In genomic region chr5:11000517-11001353, GRCh38 we compare ENCODE assay signal across 25 cellular contexts.
DNase-seq lines count a peak whose midpoint lies in the region; ATAC-seq and TF ChIP-seq lines count a peak whose summit lies in the region.
"Had no signal": no experiment of that assay in that cellular context is flagged by ENCODE, and none has a peak within 500 bp of the region (broad histone marks: within the 10 kb centered on the region; RNA-seq: fewer than 3 reads in every experiment).

No MANE protein-coding gene starts in this region.

- H3K27me3 Mint-ChIP-seq in GM23338 (ENCODE audit: insufficient read depth, low read depth, poor library complexity) (no peaks in the 10 kb centered on the region), WTC11 (ENCODE audit: low read depth) (no peaks in the 10 kb centered on the region; the same call in 1 of the 2 replicates)

- POLR2A ChIA-PET in WTC11 (lab: Charles Lee), result interaction anchor here (0.6 kb wide), 1 partner anchor 35 kb away, joined by 3 read pairs; no protein-coding TSS in a partner anchor

- H3K4me3 ChIP-seq in GM23338 (no peak overlapping the region), heart left ventricle (no peak overlapping the region), right cardiac atrium (ENCODE audit: low read length) (no peak overlapping the region), coronary artery (no peak overlapping the region)
- H3K4me3 ChIP-seq: A549, SJCRH30 had no signal

- H3K9me3 Mint-ChIP-seq in GM23338, result no peaks in the 10 kb centered on the region
- H3K9me3 Mint-ChIP-seq in WTC11, result peaks cover 1% of the 10 kb centered on the region
- H3K9me3 Mint-ChIP-seq: CD8-positive, alpha-beta T cell had no signal

- H3K79me2 ChIP-seq in GM23338 (replicated peaks; ENCODE audit: insufficient read depth), result no peaks in the 10 kb centered on the region

- TF ChIP-seq CTCF in GM23338 (conservative IDR thresholded peaks at IDR 0.05; ENCODE audit: low read depth in 2 of 2) (no peak), WTC11 (IDR thresholded peaks at IDR 0.05) (no peak), heart left ventricle (IDR thresholded peaks at IDR 0.05) (no peak), coronary artery (IDR thresholded peaks at IDR 0.05) (no peak)

- H3K4me1 Mint-ChIP-seq in GM23338, result peaks cover 19% of the 10 kb centered on the region
- H3K4me1 Mint-ChIP-seq in WTC11, result peaks cover 20% of the 10 kb centered on the region

- H3K9me3 ChIP-seq in heart left ventricle, result no peaks in the 10 kb centered on the region
- H3K9me3 ChIP-seq in right cardiac atrium (ENCODE audit: control insufficient read depth, low read length), result no peaks in the 10 kb centered on the region
- H3K9me3 ChIP-seq: A549, SJCRH30 had no signal

- H3F3A ChIP-seq in GM23338 (replicated peaks; ENCODE audit: low read depth), result no peaks in the 10 kb centered on the region

- H3K36me3 ChIP-seq in GM23338 (ENCODE audit: insufficient read depth) (no peaks in the 10 kb centered on the region), heart left ventricle (no peaks in the 10 kb centered on the region)
- H3K36me3 ChIP-seq: SJCRH30 had no signal

- no peaks in the 10 kb centered on the region for H4K20me1 ChIP-seq in GM23338 (replicated peaks; ENCODE audit: insufficient read depth)

- CTCF ChIA-PET in WTC11 (lab: Charles Lee), result interaction anchor here (1.3 to 3.6 kb wide), 3 partner anchors 13 to 143 kb away, joined by 3 to 31 read pairs (median 5); no protein-coding TSS in a partner anchor

- no peak for TF ChIP-seq POLR2A in heart left ventricle (IDR thresholded peaks at IDR 0.05)

- ATAC-seq in GM23338 (peak; percentile 65), WTC11 (peak; percentile 60), heart left ventricle (peak; percentile 74 to 93 (median 84)), right cardiac atrium (peak; percentile 82 to 85), GM18502 (IDR thresholded peaks at IDR 0.05; ENCODE audit: poor library complexity, unreplicated experiment) (no peak)
- ATAC-seq: A549; CD8-positive, alpha-beta T cell; Panc1; SK-N-SH treated with all-trans-retinoic acid at 6 μM for 48 hours had no signal

- no peak overlapping the region for H2AFZ ChIP-seq in GM23338

- H3K36me3 Mint-ChIP-seq in GM23338 (ENCODE audit: low read depth) (no peaks in the 10 kb centered on the region), WTC11 (no peaks in the 10 kb centered on the region)
- H3K36me3 Mint-ChIP-seq: CD8-positive, alpha-beta T cell had no signal

- H3K9me2 ChIP-seq in GM23338 (ENCODE audit: insufficient read depth), result no peaks in the 10 kb centered on the region

- H3K27me3 ChIP-seq in GM23338 (ENCODE audit: insufficient read depth) (no peaks in the 10 kb centered on the region), heart left ventricle (peaks cover 0 to 5% (median 0%) of the 10 kb centered on the region in 9 donors), right cardiac atrium (ENCODE audit: control insufficient read depth, insufficient read depth) (no peaks in the 10 kb centered on the region)
- H3K27me3 ChIP-seq: SJCRH30 had no signal

- no peak overlapping the region for H3K27ac ChIP-seq in GM23338 (ENCODE audit: low read depth)
- H3K27ac ChIP-seq in heart left ventricle, result peak overlapping the region in 10 of 12 donors; percentile 36 to 81 (median 72)
- H3K27ac ChIP-seq in right cardiac atrium (ENCODE audit: low read length), result peak overlapping the region; percentile 78
- no peak overlapping the region for H3K27ac ChIP-seq in coronary artery
- H3K27ac ChIP-seq: A549, C4-2B, SJCRH30 had no signal

- H3K4me1 ChIP-seq in GM23338 (ENCODE audit: insufficient read depth) (peaks cover 14% of the 10 kb centered on the region), heart left ventricle (peaks cover 0 to 18% (median 2%) of the 10 kb centered on the region in 12 donors), right cardiac atrium (ENCODE audit: control insufficient read depth, insufficient read depth, low read length) (no peaks in the 10 kb centered on the region)
- H3K4me1 ChIP-seq: A549, SJCRH30 had no signal

- peak overlapping the region; percentile 25; the same call in 1 of the 2 replicates for H3K4me2 ChIP-seq in GM23338
- H3K4me2 ChIP-seq: A549 had no signal

- H3K4me3 Mint-ChIP-seq in GM23338 (no peak overlapping the region), WTC11 (no peak overlapping the region)
- H3K4me3 Mint-ChIP-seq: CD8-positive, alpha-beta T cell had no signal

- WGBS in heart left ventricle, 4 donors, result 23 to 35% (median 30%) methylated on average over 2 of the region's 2 CpGs
- WGBS in right cardiac atrium, result 46% methylated on average over 2 of the region's 2 CpGs

- H3K27ac Mint-ChIP-seq in GM23338 (no peak overlapping the region), WTC11 (no peak overlapping the region)
- H3K27ac Mint-ChIP-seq: CD8-positive, alpha-beta T cell had no signal

- DNase-seq in GM23338 (ENCODE audit: low spot score) (peak; percentile 23), WTC11 (ENCODE audit: low spot score) (no peak), heart left ventricle (no peak), right cardiac atrium (no peak), coronary artery (ENCODE audit: low spot score) (no peak), Kasumi-1 (lab: John Stamatoyannopoulos, UW) (no peak), nucleus accumbens (lab: John Stamatoyannopoulos, UW) (no peak)
- DNase-seq: CD8-positive, alpha-beta T cell; DND-41; HCEC 1CT; KG1; MM.1S; NCI-H1417; NCI-H1694; NCI-H2029 treated with DMSO at 0.1 percent for 48 hours; NCI-H2171; NCI-H226; NCI-H510A; NCI-H69; SJCRH30 had no signal

- intact Hi-C loops in heart left ventricle (cut with DNase I) (no loop called here), right cardiac atrium (cut with DNase I) (no loop called here)

TF ChIP-seq in GM23338, 12 proteins besides CTCF, POLR2A, EP300 and RAD21 (continues in another document):
- TF ChIP-seq POLR2AphosphoS5 (IDR thresholded peaks at IDR 0.05; ENCODE audit: low read depth) (no peak), STAT1 (IDR thresholded peaks at IDR 0.05; ENCODE audit: unreplicated experiment) (no peak), REST (IDR thresholded peaks at IDR 0.05; ENCODE audit: unreplicated experiment) (no peak), EZH2 (IDR thresholded peaks at IDR 0.05; ENCODE audit: low read depth, unreplicated experiment) (no peak), JUNB (IDR thresholded peaks at IDR 0.05; ENCODE audit: unreplicated experiment) (no peak)

TF ChIP-seq in WTC11, 78 proteins besides CTCF, POLR2A, EP300 and RAD21:
- TF ChIP-seq MAX (CRISPR knock-in tag; IDR thresholded peaks at IDR 0.05), result no peak
- TF ChIP-seq FOXJ3 (CRISPR knock-in tag; IDR thresholded peaks at IDR 0.05; ENCODE audit: borderline replicate concordance), result no peak
- no peak for TF ChIP-seq MXD4 (CRISPR knock-in tag; IDR thresholded peaks at IDR 0.05; ENCODE audit: borderline replicate concordance)
- no peak for TF ChIP-seq RORB (CRISPR knock-in tag; IDR thresholded peaks at IDR 0.05)
- TF ChIP-seq ZNF317 (CRISPR knock-in tag; IDR thresholded peaks at IDR 0.05; ENCODE audit: borderline replicate concordance, low read depth), result no peak
- TF ChIP-seq NR1H2 (CRISPR knock-in tag; IDR thresholded peaks at IDR 0.05), result no peak
- no peak for TF ChIP-seq TEAD4 (CRISPR knock-in tag; IDR thresholded peaks at IDR 0.05)
- TF ChIP-seq ZSCAN18 (CRISPR knock-in tag; IDR thresholded peaks at IDR 0.05), result no peak
- TF ChIP-seq FOXK1 (CRISPR knock-in tag; IDR thresholded peaks at IDR 0.05), result no peak

Comparison
In these comparisons a context has a peak if more than half of its experiments do, and no peak if none do; other contexts are left out.
1. H3K27ac ChIP-seq: peak in heart left ventricle (10 of 12) and right cardiac atrium (single experiment); none in GM23338 (single experiment) and coronary artery (0 of 2).